In genomic region chr4:81647388-81647787, GRCh38 we compare ENCODE assay signal across 1 cellular context.
TF ChIP-seq lines count a peak whose summit lies in the region.

No MANE protein-coding gene starts in this region.

TF ChIP-seq in Ishikawa, 13 proteins besides CTCF, POLR2A, EP300 and RAD21 (continued from another document):
- TF ChIP-seq USF1 (IDR thresholded peaks at IDR 0.05) (no peak), CREB1 (IDR thresholded peaks at IDR 0.05; ENCODE audit: low read depth) (no peak), NFIC (IDR thresholded peaks at IDR 0.05) (0 out of 2 replicates have a peak, but pooled peaks have one; percentile 33), ZBTB7A (IDR thresholded peaks at IDR 0.05; ENCODE audit: low read depth) (no peak)
